Comparison of ENCODE assay signal across 1 cellular context in genomic region chr4:39638358-39639239, GRCh38.
A peak's percentile ranks its signal among the peaks of the same experiment; 100 is the strongest.
TF ChIP-seq lines count a peak whose summit lies in the region.

Gene SMIM14, minus strand, starts transcription at chr4:39638865. Its CDS starts 33,720 bp downstream, at chr4:39605145.

TF ChIP-seq in HepG2, 621 proteins besides CTCF, POLR2A, EP300 and RAD21 (continued from another document and continues in another):
- TF ChIP-seq ZNF512B (CRISPR knock-in tag; IDR thresholded peaks at IDR 0.05; ENCODE audit: borderline replicate concordance) (no peak), NFE2L2 (IDR thresholded peaks at IDR 0.05; ENCODE audit: low read length) (no peak), SP1 (IDR thresholded peaks at IDR 0.05) (no peak), SP1 (CRISPR knock-in tag; IDR thresholded peaks at IDR 0.05) (peak; percentile 92), REPIN1 (CRISPR knock-in tag; IDR thresholded peaks at IDR 0.05; ENCODE audit: borderline replicate concordance, low read depth) (peak; percentile 74; the same call in 1 of the 2 replicates), CREB1 (IDR thresholded peaks at IDR 0.05) (peak; percentile 89), CREB1 (CRISPR knock-in tag; IDR thresholded peaks at IDR 0.05) (peak; percentile 83), SAP130 (CRISPR knock-in tag; IDR thresholded peaks at IDR 0.05; ENCODE audit: low read depth) (peak; percentile 88), SMAD3 (CRISPR knock-in tag; IDR thresholded peaks at IDR 0.05) (no peak; the same call in 1 of the 2 replicates), ZEB1 (IDR thresholded peaks at IDR 0.05; ENCODE audit: insufficient replicate concordance, low read depth) (no peak), ERF (CRISPR knock-in tag; IDR thresholded peaks at IDR 0.05) (peak; percentile 79), HMG20A (CRISPR knock-in tag; IDR thresholded peaks at IDR 0.05; ENCODE audit: borderline replicate concordance) (peak; percentile 42; the same call in 1 of the 2 replicates), SKIL (CRISPR knock-in tag; IDR thresholded peaks at IDR 0.05; ENCODE audit: borderline replicate concordance) (peak; percentile 86; the same call in 1 of the 2 replicates), RFX3 (CRISPR knock-in tag; IDR thresholded peaks at IDR 0.05) (no peak), KDM1A (CRISPR knock-in tag; IDR thresholded peaks at IDR 0.05) (no peak), CBX2 (IDR thresholded peaks at IDR 0.05; ENCODE audit: low read depth, low read length) (no peak), CBX2 (CRISPR knock-in tag; IDR thresholded peaks at IDR 0.05; ENCODE audit: low read depth) (no peak), FOSL2 (CRISPR knock-in tag; IDR thresholded peaks at IDR 0.05) (0 out of 2 replicates have a peak, but pooled peaks have one; percentile 49), HNRNPL (IDR thresholded peaks at IDR 0.05; ENCODE audit: low read depth, low read length) (peak; percentile 32; the same call in 1 of the 2 replicates), ZNF75D (CRISPR knock-in tag; IDR thresholded peaks at IDR 0.05; ENCODE audit: borderline replicate concordance) (no peak), TCF7 (IDR thresholded peaks at IDR 0.05; ENCODE audit: low read depth) (no peak), ZNF275 (CRISPR knock-in tag; IDR thresholded peaks at IDR 0.05; ENCODE audit: borderline replicate concordance) (peak; percentile 84; the same call in 1 of the 2 replicates), ZBED4 (CRISPR knock-in tag; IDR thresholded peaks at IDR 0.05; ENCODE audit: borderline replicate concordance) (no peak), ZNF264 (CRISPR knock-in tag; IDR thresholded peaks at IDR 0.05) (peak; percentile 66; the same call in 1 of the 2 replicates), NR1H2 (CRISPR knock-in tag; IDR thresholded peaks at IDR 0.05; ENCODE audit: borderline replicate concordance, low read depth) (no peak), LCORL (IDR thresholded peaks at IDR 0.05) (no peak), LCORL (CRISPR knock-in tag; IDR thresholded peaks at IDR 0.05) (peak; percentile 87), TBX2 (CRISPR knock-in tag; IDR thresholded peaks at IDR 0.05; ENCODE audit: borderline replicate concordance) (peak; percentile 86), HMGA1 (CRISPR knock-in tag; conservative IDR thresholded peaks at IDR 0.05) (no peak), NFYC (CRISPR knock-in tag; IDR thresholded peaks at IDR 0.05) (peak; percentile 41; the same call in 1 of the 2 replicates)
- TF ChIP-seq, protein P1, sequence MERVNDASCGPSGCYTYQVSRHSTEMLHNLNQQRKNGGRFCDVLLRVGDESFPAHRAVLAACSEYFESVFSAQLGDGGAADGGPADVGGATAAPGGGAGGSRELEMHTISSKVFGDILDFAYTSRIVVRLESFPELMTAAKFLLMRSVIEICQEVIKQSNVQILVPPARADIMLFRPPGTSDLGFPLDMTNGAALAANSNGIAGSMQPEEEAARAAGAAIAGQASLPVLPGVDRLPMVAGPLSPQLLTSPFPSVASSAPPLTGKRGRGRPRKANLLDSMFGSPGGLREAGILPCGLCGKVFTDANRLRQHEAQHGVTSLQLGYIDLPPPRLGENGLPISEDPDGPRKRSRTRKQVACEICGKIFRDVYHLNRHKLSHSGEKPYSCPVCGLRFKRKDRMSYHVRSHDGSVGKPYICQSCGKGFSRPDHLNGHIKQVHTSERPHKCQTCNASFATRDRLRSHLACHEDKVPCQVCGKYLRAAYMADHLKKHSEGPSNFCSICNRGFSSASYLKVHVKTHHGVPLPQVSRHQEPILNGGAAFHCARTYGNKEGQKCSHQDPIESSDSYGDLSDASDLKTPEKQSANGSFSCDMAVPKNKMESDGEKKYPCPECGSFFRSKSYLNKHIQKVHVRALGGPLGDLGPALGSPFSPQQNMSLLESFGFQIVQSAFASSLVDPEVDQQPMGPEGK (CRISPR knock-in tag; IDR thresholded peaks at IDR 0.05), result peak; percentile 95
- TF ChIP-seq, protein P2, sequence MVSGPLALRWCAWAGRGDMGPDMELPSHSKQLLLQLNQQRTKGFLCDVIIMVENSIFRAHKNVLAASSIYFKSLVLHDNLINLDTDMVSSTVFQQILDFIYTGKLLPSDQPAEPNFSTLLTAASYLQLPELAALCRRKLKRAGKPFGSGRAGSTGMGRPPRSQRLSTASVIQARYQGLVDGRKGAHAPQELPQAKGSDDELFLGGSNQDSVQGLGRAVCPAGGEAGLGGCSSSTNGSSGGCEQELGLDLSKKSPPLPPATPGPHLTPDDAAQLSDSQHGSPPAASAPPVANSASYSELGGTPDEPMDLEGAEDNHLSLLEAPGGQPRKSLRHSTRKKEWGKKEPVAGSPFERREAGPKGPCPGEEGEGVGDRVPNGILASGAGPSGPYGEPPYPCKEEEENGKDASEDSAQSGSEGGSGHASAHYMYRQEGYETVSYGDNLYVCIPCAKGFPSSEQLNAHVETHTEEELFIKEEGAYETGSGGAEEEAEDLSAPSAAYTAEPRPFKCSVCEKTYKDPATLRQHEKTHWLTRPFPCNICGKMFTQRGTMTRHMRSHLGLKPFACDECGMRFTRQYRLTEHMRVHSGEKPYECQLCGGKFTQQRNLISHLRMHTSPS (CRISPR knock-in tag; IDR thresholded peaks at IDR 0.05; ENCODE audit: low read depth), result peak; percentile 56; the same call in 1 of the 2 replicates
- TF ChIP-seq, protein P3, sequence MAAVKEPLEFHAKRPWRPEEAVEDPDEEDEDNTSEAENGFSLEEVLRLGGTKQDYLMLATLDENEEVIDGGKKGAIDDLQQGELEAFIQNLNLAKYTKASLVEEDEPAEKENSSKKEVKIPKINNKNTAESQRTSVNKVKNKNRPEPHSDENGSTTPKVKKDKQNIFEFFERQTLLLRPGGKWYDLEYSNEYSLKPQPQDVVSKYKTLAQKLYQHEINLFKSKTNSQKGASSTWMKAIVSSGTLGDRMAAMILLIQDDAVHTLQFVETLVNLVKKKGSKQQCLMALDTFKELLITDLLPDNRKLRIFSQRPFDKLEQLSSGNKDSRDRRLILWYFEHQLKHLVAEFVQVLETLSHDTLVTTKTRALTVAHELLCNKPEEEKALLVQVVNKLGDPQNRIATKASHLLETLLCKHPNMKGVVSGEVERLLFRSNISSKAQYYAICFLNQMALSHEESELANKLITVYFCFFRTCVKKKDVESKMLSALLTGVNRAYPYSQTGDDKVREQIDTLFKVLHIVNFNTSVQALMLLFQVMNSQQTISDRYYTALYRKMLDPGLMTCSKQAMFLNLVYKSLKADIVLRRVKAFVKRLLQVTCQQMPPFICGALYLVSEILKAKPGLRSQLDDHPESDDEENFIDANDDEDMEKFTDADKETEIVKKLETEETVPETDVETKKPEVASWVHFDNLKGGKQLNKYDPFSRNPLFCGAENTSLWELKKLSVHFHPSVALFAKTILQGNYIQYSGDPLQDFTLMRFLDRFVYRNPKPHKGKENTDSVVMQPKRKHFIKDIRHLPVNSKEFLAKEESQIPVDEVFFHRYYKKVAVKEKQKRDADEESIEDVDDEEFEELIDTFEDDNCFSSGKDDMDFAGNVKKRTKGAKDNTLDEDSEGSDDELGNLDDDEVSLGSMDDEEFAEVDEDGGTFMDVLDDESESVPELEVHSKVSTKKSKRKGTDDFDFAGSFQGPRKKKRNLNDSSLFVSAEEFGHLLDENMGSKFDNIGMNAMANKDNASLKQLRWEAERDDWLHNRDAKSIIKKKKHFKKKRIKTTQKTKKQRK (IDR thresholded peaks at IDR 0.05; ENCODE audit: low read length), result no peak
- TF ChIP-seq, protein P4, sequence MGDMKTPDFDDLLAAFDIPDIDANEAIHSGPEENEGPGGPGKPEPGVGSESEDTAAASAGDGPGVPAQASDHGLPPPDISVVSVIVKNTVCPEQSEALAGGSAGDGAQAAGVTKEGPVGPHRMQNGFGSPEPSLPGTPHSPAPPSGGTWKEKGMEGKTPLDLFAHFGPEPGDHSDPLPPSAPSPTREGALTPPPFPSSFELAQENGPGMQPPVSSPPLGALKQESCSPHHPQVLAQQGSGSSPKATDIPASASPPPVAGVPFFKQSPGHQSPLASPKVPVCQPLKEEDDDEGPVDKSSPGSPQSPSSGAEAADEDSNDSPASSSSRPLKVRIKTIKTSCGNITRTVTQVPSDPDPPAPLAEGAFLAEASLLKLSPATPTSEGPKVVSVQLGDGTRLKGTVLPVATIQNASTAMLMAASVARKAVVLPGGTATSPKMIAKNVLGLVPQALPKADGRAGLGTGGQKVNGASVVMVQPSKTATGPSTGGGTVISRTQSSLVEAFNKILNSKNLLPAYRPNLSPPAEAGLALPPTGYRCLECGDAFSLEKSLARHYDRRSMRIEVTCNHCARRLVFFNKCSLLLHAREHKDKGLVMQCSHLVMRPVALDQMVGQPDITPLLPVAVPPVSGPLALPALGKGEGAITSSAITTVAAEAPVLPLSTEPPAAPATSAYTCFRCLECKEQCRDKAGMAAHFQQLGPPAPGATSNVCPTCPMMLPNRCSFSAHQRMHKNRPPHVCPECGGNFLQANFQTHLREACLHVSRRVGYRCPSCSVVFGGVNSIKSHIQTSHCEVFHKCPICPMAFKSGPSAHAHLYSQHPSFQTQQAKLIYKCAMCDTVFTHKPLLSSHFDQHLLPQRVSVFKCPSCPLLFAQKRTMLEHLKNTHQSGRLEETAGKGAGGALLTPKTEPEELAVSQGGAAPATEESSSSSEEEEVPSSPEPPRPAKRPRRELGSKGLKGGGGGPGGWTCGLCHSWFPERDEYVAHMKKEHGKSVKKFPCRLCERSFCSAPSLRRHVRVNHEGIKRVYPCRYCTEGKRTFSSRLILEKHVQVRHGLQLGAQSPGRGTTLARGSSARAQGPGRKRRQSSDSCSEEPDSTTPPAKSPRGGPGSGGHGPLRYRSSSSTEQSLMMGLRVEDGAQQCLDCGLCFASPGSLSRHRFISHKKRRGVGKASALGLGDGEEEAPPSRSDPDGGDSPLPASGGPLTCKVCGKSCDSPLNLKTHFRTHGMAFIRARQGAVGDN (CRISPR knock-in tag; IDR thresholded peaks at IDR 0.05), result peak; percentile 96
